ENCODE assay signal across 8 cellular contexts in genomic region chr1:167059045-167059728, GRCh38. TPM values are rescaled to one million over a fixed set of nuclear protein-coding genes. Genes with fewer than 3 reads are reported as not detected.
DNase-seq lines count a peak whose midpoint lies in the region; ATAC-seq, FAIRE-seq and TF ChIP-seq lines count a peak whose summit lies in the region.

No MANE protein-coding gene starts in this region.

- peak; percentile 96 for TF ChIP-seq CTCF in GM12865 (IDR thresholded peaks at IDR 0.05; ENCODE audit: insufficient read depth, low read depth, low read length, missing control alignments)
- TF ChIP-seq CTCF in pancreas (IDR thresholded peaks at IDR 0.05), result peak; percentile 89 to 97 (median 95)
- TF ChIP-seq CTCF in thyroid gland (IDR thresholded peaks at IDR 0.05), result peak; percentile 80 to 98 (median 90)

- TF ChIP-seq POLR2A in thyroid gland (IDR thresholded peaks at IDR 0.05), result no peak

- H3K27ac Mint-ChIP-seq in activated T-helper 2 cell treated with anti-CD3 and anti-CD28 coated beads, Interferon-gamma antibody, Interleukin-2, Interleukin-4, amounts not matched to agents 10 μg/mL and 5 μg/mL and 100 μg/mL, durations not matched to agents 14 hours and 24 hours and 36 hours, result no peak overlapping the region

- peaks cover 6% of the 10 kb centered on the region for H3K4me1 Mint-ChIP-seq in activated T-helper 2 cell treated with anti-CD3 and anti-CD28 coated beads, Interferon-gamma antibody, Interleukin-2, Interleukin-4, amounts not matched to agents 10 μg/mL and 5 μg/mL and 100 μg/mL, durations not matched to agents 14 hours and 24 hours and 36 hours (ENCODE audit: low read depth)

- H3K27ac ChIP-seq in pancreas, result no peak overlapping the region
- H3K27ac ChIP-seq in thyroid gland, result no peak overlapping the region

- peak; percentile 57 to 90 (median 78) for ATAC-seq in pancreas

- H3K9me3 ChIP-seq in pancreas, result no peaks in the 10 kb centered on the region
- no peaks in the 10 kb centered on the region for H3K9me3 ChIP-seq in thyroid gland

- DNase-seq in GM12865 (ENCODE audit: low read depth) (peak; percentile 69), KBM-7 (peak; percentile 92), RPMI7951 (ENCODE audit: low read depth) (peak; percentile 65), germinal center (ENCODE audit: low spot score) (peak; percentile 59), pancreas (peak; percentile 35 to 93 (median 77)), thyroid gland (peak; percentile 75 to 81), GOT3 (lab: John Stamatoyannopoulos, UW) (no peak)
- DNase-seq in activated T-helper 2 cell treated with anti-CD3 and anti-CD28 coated beads, Interferon-gamma antibody, Interleukin-2, Interleukin-4, amounts not matched to agents 10 μg/mL and 5 μg/mL and 100 μg/mL, durations not matched to agents 14 hours and 24 hours and 36 hours (ENCODE audit: low spot score), result peak; percentile 48

- no peaks in the 10 kb centered on the region for H3K36me3 Mint-ChIP-seq in activated T-helper 2 cell treated with anti-CD3 and anti-CD28 coated beads, Interferon-gamma antibody, Interleukin-2, Interleukin-4, amounts not matched to agents 10 μg/mL and 5 μg/mL and 100 μg/mL, durations not matched to agents 14 hours and 24 hours and 36 hours (ENCODE audit: low read depth)

- H3K4me1 ChIP-seq in pancreas, result no peaks in the 10 kb centered on the region
- peaks cover 0 to 4% of the 10 kb centered on the region in 2 donors for H3K4me1 ChIP-seq in thyroid gland

- no peak overlapping the region for H3K4me3 Mint-ChIP-seq in activated T-helper 2 cell treated with anti-CD3 and anti-CD28 coated beads, Interferon-gamma antibody, Interleukin-2, Interleukin-4, amounts not matched to agents 10 μg/mL and 5 μg/mL and 100 μg/mL, durations not matched to agents 14 hours and 24 hours and 36 hours (ENCODE audit: low read depth)

- H3K27me3 ChIP-seq in pancreas, result no peaks in the 10 kb centered on the region
- H3K27me3 ChIP-seq in thyroid gland, result no peaks in the 10 kb centered on the region

- no peak for FAIRE-seq in pancreas (lab: Jason Lieb, UNC)

- H3K36me3 ChIP-seq in pancreas, result no peaks in the 10 kb centered on the region
- no peaks in the 10 kb centered on the region for H3K36me3 ChIP-seq in thyroid gland

- H3K9me3 Mint-ChIP-seq in activated T-helper 2 cell treated with anti-CD3 and anti-CD28 coated beads, Interferon-gamma antibody, Interleukin-2, Interleukin-4, amounts not matched to agents 10 μg/mL and 5 μg/mL and 100 μg/mL, durations not matched to agents 14 hours and 24 hours and 36 hours, result no peaks in the 10 kb centered on the region

- in situ Hi-C loops in KBM-7 (cut with MboI; ENCODE audit: low pct_unique_long_range_greater_than_20kb, low sequenced_read_pairs), result loop anchor here (10.0 kb wide), 1 partner anchor 144 kb away; no protein-coding TSS in a partner anchor

- no peak overlapping the region for H3K4me3 ChIP-seq in GM12865 (ENCODE audit: low read depth, low read length)
- no peak overlapping the region for H3K4me3 ChIP-seq in pancreas
- H3K4me3 ChIP-seq in thyroid gland (replicated peaks in 1 of 3), result no peak overlapping the region

- intact Hi-C loops in activated T-helper 2 cell treated with anti-CD3 and anti-CD28 coated beads, Interferon-gamma antibody, Interleukin-2, Interleukin-4, amounts not matched to agents 10 μg/mL and 5 μg/mL and 100 μg/mL, durations not matched to agents 14 hours and 24 hours and 36 hours (cut with micrococcal nuclease), result loop anchor here (1.0 to 2.0 kb wide), 2 partner anchors 86 to 149 kb away; no protein-coding TSS in a partner anchor
- intact Hi-C loops in pancreas (cut with DNase I) (loop anchor here in 1 of 3 donors (5.0 kb wide), 1 partner anchor 152 kb away; no protein-coding TSS in a partner anchor), thyroid gland (cut with DNase I) (loop anchor here (5.0 kb wide), 1 partner anchor 152 kb away; no protein-coding TSS in a partner anchor)

- H3K27me3 Mint-ChIP-seq in activated T-helper 2 cell treated with anti-CD3 and anti-CD28 coated beads, Interferon-gamma antibody, Interleukin-2, Interleukin-4, amounts not matched to agents 10 μg/mL and 5 μg/mL and 100 μg/mL, durations not matched to agents 14 hours and 24 hours and 36 hours (ENCODE audit: low read depth), result no peaks in the 10 kb centered on the region

- 13 to 14% methylated on average over 16 of the region's 16 CpGs for WGBS in pancreas, 2 donors
- WGBS in thyroid gland, 2 donors, result 8 to 10% methylated on average over 16 of the region's 16 CpGs

RNA-seq across cellular contexts. Expression of gene GPA33, which starts 31.0 kb away (rescaled TPM):
- total RNA-seq in RPMI7951 (2014; rRNA removed; shearing (Covaris generic)), result 0.36 and 0.68 TPM in 2 replicates
- 0.09 TPM in 1 of 2 replicates, not detected in the other for total RNA-seq in activated T-helper 2 cell treated with anti-CD3 and anti-CD28 coated beads, Interferon-gamma antibody, Interleukin-2, Interleukin-4, amounts not matched to agents 10 μg/mL and 5 μg/mL and 100 μg/mL, durations not matched to agents 14 hours and 24 hours and 36 hours
- total RNA-seq in pancreas (under 1 TPM in 2 of 6 donors, not detected in 4; 0.16 to 0.22 TPM), thyroid gland (not detected)
- under 1 TPM in 1 of 2 donors, not detected in 1; 0.11 TPM for polyA plus RNA-seq in pancreas

RNA-seq across cellular contexts. Expression of gene STYXL2, which starts 34.7 kb away (rescaled TPM):
- 0.10 and 0.36 TPM in 2 replicates for total RNA-seq in RPMI7951 (2014; rRNA removed; shearing (Covaris generic))
- total RNA-seq in activated T-helper 2 cell treated with anti-CD3 and anti-CD28 coated beads, Interferon-gamma antibody, Interleukin-2, Interleukin-4, amounts not matched to agents 10 μg/mL and 5 μg/mL and 100 μg/mL, durations not matched to agents 14 hours and 24 hours and 36 hours, result not detected in 2 replicates
- total RNA-seq in pancreas, result under 1 TPM in 2 of 6 donors, not detected in 4; 0.12 to 0.37 TPM
- under 1 TPM in 1 of 2 donors, not detected in 1; 0.02 TPM for polyA plus RNA-seq in pancreas
- not detected for total RNA-seq in thyroid gland
